ENCODE assay signal across 8 cellular contexts in genomic region chr6:118934461-118935330, GRCh38. TPM values are rescaled to one million over a fixed set of nuclear protein-coding genes. Genes with fewer than 3 reads are reported as not detected.
DNase-seq lines count a peak whose midpoint lies in the region; ATAC-seq and TF ChIP-seq lines count a peak whose summit lies in the region.

Gene MCM9 (minus strand): TSS chr6:118935159. CDS start chr6:118931723, 3,436 bp downstream.

- intact Hi-C loops in right cardiac atrium (cut with DNase I) (no loop called here), uterus (cut with DNase I; ENCODE audit: low total_unique reads) (no loop called here)

- H3K4me1 ChIP-seq in right cardiac atrium (ENCODE audit: control insufficient read depth, insufficient read depth, low read length), result no peaks in the 10 kb centered on the region
- H3K4me1 ChIP-seq in uterus, result no peaks in the 10 kb centered on the region

- WGBS in right cardiac atrium, result under 1% methylated on average over 95 of the region's 95 CpGs

- DNase-seq in NCI-H146 treated with DMSO at 0.1 percent for 48 hours (lab: John Stamatoyannopoulos, UW; ENCODE audit: unreplicated experiment) (peak; percentile 81), T-helper 2 cell (peak; percentile 76 to 96 (median 83)), anterior cingulate cortex (lab: John Stamatoyannopoulos, UW) (peak in 57 of 58 donors; percentile 4 to 86 (median 74)), right cardiac atrium (peak; percentile 94 to 97 (median 95)), putamen (ENCODE audit: low spot score) (peak; percentile 89), uterus (peak; percentile 74 to 83)

- H3K4me3 ChIP-seq in right cardiac atrium (ENCODE audit: low read length) (peak within 1 kb of the TSS; percentile 98), uterus (peak within 1 kb of the TSS; percentile 62 to 89)

- H3K36me3 ChIP-seq in uterus, result no peaks in the 10 kb centered on the region

- H3K27ac ChIP-seq in right cardiac atrium (ENCODE audit: low read length) (peak within 1 kb of the TSS; percentile 99), uterus (peak within 1 kb of the TSS; percentile 87 to 92)

- ATAC-seq in GM18499 (IDR thresholded peaks at IDR 0.05; ENCODE audit: insufficient read depth, unreplicated experiment) (peak; percentile 94), HG02884 (IDR thresholded peaks at IDR 0.05; ENCODE audit: unreplicated experiment) (peak; percentile 93), right cardiac atrium (peak; percentile 99 to 100)

- TF ChIP-seq POLR2A in uterus (IDR thresholded peaks at IDR 0.05), result peak; percentile 50 to 63

- no peaks in the 10 kb centered on the region for H3K27me3 ChIP-seq in right cardiac atrium (ENCODE audit: control insufficient read depth, insufficient read depth)
- no peaks in the 10 kb centered on the region for H3K27me3 ChIP-seq in uterus

- H3K9me3 ChIP-seq in right cardiac atrium (ENCODE audit: control insufficient read depth, low read length) (no peaks in the 10 kb centered on the region), uterus (no peaks in the 10 kb centered on the region)

- peak in 1 of 4 experiments; percentile 3 for TF ChIP-seq CTCF in uterus (IDR thresholded peaks at IDR 0.05)

RNA-seq across cellular contexts. Expression of gene MCM9, which starts in this region (rescaled TPM):
- total RNA-seq in right cardiac atrium, result 1 to 10 TPM; 6.4 to 8.0 (median 7.6) TPM
- 2.0 TPM for polyA plus RNA-seq in right cardiac atrium
- 10 to 100 TPM in 3 of 4 donors, 1 to 10 TPM in 1; 4.4 to 40.0 (median 24.5) TPM for total RNA-seq in uterus

Comparison
In these comparisons a context has a peak if more than half of its experiments do, and no peak if none do; other contexts are left out.
1. Peak in every context shown above with its lines: DNase-seq, ATAC-seq, H3K4me3 ChIP-seq and H3K27ac ChIP-seq.